ENCODE assay signal across 6 cellular contexts in the genomic region with DNA sequence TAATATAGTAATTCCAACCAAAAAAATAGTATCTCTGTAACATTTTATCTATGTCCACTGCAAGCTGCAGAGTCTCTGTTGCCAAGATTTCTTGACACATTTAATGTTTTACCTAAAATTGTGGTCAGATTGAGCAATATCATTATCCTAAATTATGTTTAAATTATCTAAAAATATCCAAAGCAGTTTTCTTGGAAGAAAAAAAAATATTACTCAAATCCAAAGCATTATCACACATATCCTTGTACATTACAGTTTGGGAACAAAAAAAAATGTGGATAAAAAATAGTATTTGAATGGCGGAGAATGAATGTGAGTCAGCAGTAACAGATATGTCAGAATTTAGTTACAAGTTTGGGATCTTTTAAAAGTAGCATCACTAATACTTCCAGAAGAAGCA. TPM values are rescaled to one million over a fixed set of nuclear protein-coding genes. Genes with fewer than 3 reads are reported as not detected.
DNase-seq lines count a peak whose midpoint lies in the region; ATAC-seq and TF ChIP-seq lines count a peak whose summit lies in the region.
"Not testable (repeated sequence)": the region's sequence is repeated elsewhere in the genome, so short reads cannot be mapped to it uniquely, and the experiment has no call there.

No MANE protein-coding gene starts in this region.

- BruUV-seq in A673 (replicated peaks; lab: Mats Ljungman, UMichigan) (TSS peak; percentile 30), MCF 10A (replicated peaks; lab: Mats Ljungman, UMichigan) (TSS peak; percentile 29)

- H3K36me3 ChIP-seq in A673 (ENCODE audit: insufficient read depth, low read length, poor library complexity, severe bottlenecking) (peaks cover 54% of the 10 kb centered on the region), thyroid gland (peaks cover 0 to 10% of the 10 kb centered on the region in 2 donors)

- H3K27me3 ChIP-seq in A673 (replicated peaks; ENCODE audit: insufficient read depth, low read depth, low read length, poor library complexity); thyroid gland: not testable (repeated sequence)

- POLR2A ChIA-PET in A673 (lab: Charles Lee; ENCODE audit: low non-redundant PET) (interaction anchor here (0.7 kb wide), 1 partner anchor 41 kb away, joined by 3 read pairs; no protein-coding TSS in a partner anchor), activated B cell treated with CpG ODN at 0.5 μM for 24 hours (lab: Charles Lee) (interaction anchor here (1.3 to 3.4 kb wide), 2 partner anchors 13 to 21 kb away, joined by 4 to 22 read pairs; a partner anchor contains a TSS), MCF 10A (lab: Yijun Ruan, JAX) (interaction anchor here (2.1 kb wide), 1 partner anchor 11 kb away, joined by 7 read pairs; no protein-coding TSS in a partner anchor)

- TF ChIP-seq CTCF in A673 (conservative IDR thresholded peaks at IDR 0.05; ENCODE audit: low read depth, low read length); activated B cell treated with CpG ODN at 0.5 μM for 24 hours (IDR thresholded peaks at IDR 0.05); MCF 10A (IDR thresholded peaks at IDR 0.05; ENCODE audit: unreplicated experiment); thyroid gland (IDR thresholded peaks at IDR 0.05): not testable (repeated sequence)

- WGBS in thyroid gland, 2 donors: 95 to 99% methylated on average over 1 of the region's 1 CpG

- H3K4me3 ChIP-seq in A673 (ENCODE audit: low read depth, low read length, poor library complexity, severe bottlenecking); thyroid gland (replicated peaks in 1 of 3): not testable (repeated sequence)

- not testable (repeated sequence) for DNase-seq in A673 (ENCODE audit: low spot score); T-helper 17 cell; activated B cell treated with CpG ODN at 0.5 μM for 24 hours; MCF 10A (ENCODE audit: unreplicated experiment); thyroid gland
- peak; percentile 21 for DNase-seq in amniotic epithelial cell (ENCODE audit: low read depth)

- not testable (repeated sequence) for ATAC-seq in T-helper 17 cell; activated B cell treated with CpG ODN at 0.5 μM for 24 hours (ENCODE audit: low read depth)

- TF ChIP-seq POLR2A in thyroid gland (IDR thresholded peaks at IDR 0.05): not testable (repeated sequence)

- H3K27ac ChIP-seq in A673 (ENCODE audit: low read depth, low read length, poor library complexity, severe bottlenecking): not testable (repeated sequence)
- H3K27ac ChIP-seq in thyroid gland: peak overlapping the region in 2 of 3 donors; percentile 62 to 70

- H3K4me1 ChIP-seq in A673 (ENCODE audit: insufficient read depth, low read length, poor library complexity, severe bottlenecking): not testable (repeated sequence)
- H3K4me1 ChIP-seq in thyroid gland: peaks cover 6 to 13% of the 10 kb centered on the region in 2 donors

- H3K27ac Mint-ChIP-seq in T-helper 17 cell: peak overlapping the region; percentile 67
- H3K27ac Mint-ChIP-seq in activated B cell treated with CpG ODN at 0.5 μM for 24 hours: peak overlapping the region; percentile 86
- H3K27ac Mint-ChIP-seq in MCF 10A (ENCODE audit: low read depth, unreplicated experiment): not testable (repeated sequence)

- intact Hi-C loops in A673 (cut with micrococcal nuclease; ENCODE audit: unreplicated experiment); activated B cell treated with CpG ODN at 0.5 μM for 24 hours (cut with micrococcal nuclease); MCF 10A (cut with micrococcal nuclease); thyroid gland (cut with DNase I): not testable (repeated sequence)

- H3K9me3 ChIP-seq in A673 (ENCODE audit: low read depth, low read length, poor library complexity, severe bottlenecking); T-helper 17 cell (ENCODE audit: control insufficient read depth, low read length, poor library complexity, severe bottlenecking); thyroid gland: not testable (repeated sequence)

- H3K4me1 Mint-ChIP-seq in T-helper 17 cell (peaks cover 15% of the 10 kb centered on the region), activated B cell treated with CpG ODN at 0.5 μM for 24 hours (peaks cover 50% of the 10 kb centered on the region)
- H3K4me1 Mint-ChIP-seq in MCF 10A (ENCODE audit: insufficient read depth, unreplicated experiment): not testable (repeated sequence)

- CTCF ChIA-PET in A673 (lab: Charles Lee): not testable (repeated sequence)
- CTCF ChIA-PET in activated B cell treated with CpG ODN at 0.5 μM for 24 hours (lab: Charles Lee): interaction anchor here (1.3 kb wide), 1 partner anchor 11 kb away, joined by 3 read pairs; no protein-coding TSS in a partner anchor
- CTCF ChIA-PET in MCF 10A (lab: Yijun Ruan, JAX): interaction anchor here (0.6 to 0.7 kb wide), 2 partner anchors 87 to 806 kb away, joined by 3 to 4 read pairs; no protein-coding TSS in a partner anchor

- not testable (repeated sequence) for H3K27me3 Mint-ChIP-seq in T-helper 17 cell; activated B cell treated with CpG ODN at 0.5 μM for 24 hours; MCF 10A (ENCODE audit: insufficient read depth, unreplicated experiment)

- H3K4me3 Mint-ChIP-seq in T-helper 17 cell; activated B cell treated with CpG ODN at 0.5 μM for 24 hours; MCF 10A (ENCODE audit: unreplicated experiment): not testable (repeated sequence)

- not testable (repeated sequence) for H3K9me3 Mint-ChIP-seq in activated B cell treated with CpG ODN at 0.5 μM for 24 hours; MCF 10A (ENCODE audit: unreplicated experiment)

- H3K36me3 Mint-ChIP-seq in T-helper 17 cell (ENCODE audit: low read depth): not testable (repeated sequence)
- peaks cover 52% of the 10 kb centered on the region for H3K36me3 Mint-ChIP-seq in activated B cell treated with CpG ODN at 0.5 μM for 24 hours (ENCODE audit: low read depth)
- peaks cover 61% of the 10 kb centered on the region for H3K36me3 Mint-ChIP-seq in MCF 10A (ENCODE audit: insufficient read depth, unreplicated experiment)

RNA-seq across cellular contexts. Expression of a gene that starts 12.2 kb away (rescaled TPM):
- total RNA-seq in A673 (2021) (40.8 and 41.5 TPM in 2 replicates), T-helper 17 cell (10 to 100 TPM; 12.1 to 13.5 TPM), activated B cell treated with CpG ODN at 0.5 μM for 24 hours (25.5 and 25.7 TPM in 2 replicates), MCF 10A (2022) (35.1 and 53.2 TPM in 2 replicates), thyroid gland (10 to 100 TPM; 53.7 to 76.3 (median 71.4) TPM)

RNA-seq across cellular contexts. Expression of a gene that starts 48.6 kb away (rescaled TPM):
- total RNA-seq in A673 (2021): 354 and 367 TPM in 2 replicates
- 10 to 100 TPM; 58.1 to 71.4 TPM for total RNA-seq in T-helper 17 cell
- 158 and 164 TPM in 2 replicates for total RNA-seq in activated B cell treated with CpG ODN at 0.5 μM for 24 hours
- total RNA-seq in MCF 10A (2022): 262 and 334 TPM in 2 replicates
- 100 to 1,000 TPM; 122 to 166 (median 136) TPM for total RNA-seq in thyroid gland
